1 cellular context compared by ENCODE assay signal in genomic region chr5:86526811-86527348, GRCh38.
TF ChIP-seq lines count a peak whose summit lies in the region.

No MANE protein-coding gene starts in this region.

TF ChIP-seq in K562, 482 proteins besides CTCF, POLR2A, EP300 and RAD21 (continued from another document):
- TF ChIP-seq RAD51 (IDR thresholded peaks at IDR 0.05; ENCODE audit: borderline replicate concordance, low read depth), result peak; percentile 55; the same call in 1 of the 2 replicates
- TF ChIP-seq E2F4 (CRISPR knock-in tag; IDR thresholded peaks at IDR 0.05; ENCODE audit: low read depth), result no peak
- TF ChIP-seq ZC3H11A (IDR thresholded peaks at IDR 0.05; ENCODE audit: low read depth, low read length), result no peak
- TF ChIP-seq POLR2G (IDR thresholded peaks at IDR 0.05; ENCODE audit: low read depth, low read length), result no peak
- peak; percentile 92 for TF ChIP-seq NCOA1 (IDR thresholded peaks at IDR 0.05; ENCODE audit: low read depth)
- peak; percentile 64; the same call in 1 of the 2 replicates for TF ChIP-seq ZNF324 (CRISPR knock-in tag; IDR thresholded peaks at IDR 0.05)
- peak; percentile 100 for TF ChIP-seq TRIM24 (IDR thresholded peaks at IDR 0.05)
- no peak for TF ChIP-seq E4F1 (CRISPR knock-in tag; IDR thresholded peaks at IDR 0.05; ENCODE audit: borderline replicate concordance)
- no peak for TF ChIP-seq XRCC3 (IDR thresholded peaks at IDR 0.05)
- peak; percentile 51; the same call in 1 of the 2 replicates for TF ChIP-seq DEAF1 (CRISPR knock-in tag; IDR thresholded peaks at IDR 0.05)
- peak; percentile 87 for TF ChIP-seq ZNF274 (IDR thresholded peaks at IDR 0.05; ENCODE audit: borderline replicate concordance, low read depth, low read length)
- TF ChIP-seq C11orf30 (IDR thresholded peaks at IDR 0.05; ENCODE audit: low read depth), result peak; percentile 91
- TF ChIP-seq REST (CRISPR knock-in tag; IDR thresholded peaks at IDR 0.05; ENCODE audit: low read depth), result no peak
- no peak for TF ChIP-seq KDM2B (CRISPR knock-in tag; IDR thresholded peaks at IDR 0.05)
- TF ChIP-seq BMI1 (IDR thresholded peaks at IDR 0.05; ENCODE audit: low read length), result no peak
- TF ChIP-seq HMG20A (CRISPR knock-in tag; conservative IDR thresholded peaks at IDR 0.05), result no peak; the same call in 1 of the 2 replicates
- TF ChIP-seq EP400 (IDR thresholded peaks at IDR 0.05), result peak; percentile 46; the same call in 1 of the 2 replicates
- TF ChIP-seq ZMIZ1 (IDR thresholded peaks at IDR 0.05; ENCODE audit: low read depth in 2 of 2, low read length in 2 of 2), result peak in 1 of 2 experiments; percentile 97; a peak in 2 of 4 replicates
- TF ChIP-seq ARID2 (IDR thresholded peaks at IDR 0.05), result no peak
- peak; percentile 97 for TF ChIP-seq ZNF592 (IDR thresholded peaks at IDR 0.05)
- TF ChIP-seq ZNF707 (CRISPR knock-in tag; conservative IDR thresholded peaks at IDR 0.05), result 0 out of 2 replicates have a peak, but pooled peaks have one; percentile 38
- no peak for TF ChIP-seq ZNF384 (IDR thresholded peaks at IDR 0.05; ENCODE audit: low read depth, low read length)
- no peak for TF ChIP-seq PHF8 (IDR thresholded peaks at IDR 0.05; ENCODE audit: borderline replicate concordance, low read length)
- peak; percentile 48; the same call in 1 of the 2 replicates for TF ChIP-seq MYC (IDR thresholded peaks at IDR 0.05; ENCODE audit: low read depth, low read length)
- no peak for TF ChIP-seq MYC (CRISPR knock-in tag; IDR thresholded peaks at IDR 0.05; ENCODE audit: borderline replicate concordance, low read depth)
- TF ChIP-seq BRD4 (IDR thresholded peaks at IDR 0.05), result no peak
- peak; percentile 85 for TF ChIP-seq JUN (IDR thresholded peaks at IDR 0.05; ENCODE audit: borderline replicate concordance, low read depth, low read length)
- TF ChIP-seq JUN (CRISPR knock-in tag; IDR thresholded peaks at IDR 0.05; ENCODE audit: borderline replicate concordance), result no peak
- TF ChIP-seq ZNF449 (CRISPR knock-in tag; IDR thresholded peaks at IDR 0.05), result peak; percentile 85
- no peak for TF ChIP-seq CEBPG (CRISPR knock-in tag; IDR thresholded peaks at IDR 0.05)
- TF ChIP-seq CEBPG (tag; conservative IDR thresholded peaks at IDR 0.05 in 1 of 2, IDR thresholded peaks at IDR 0.05 in 1 of 2), result peak in 1 of 2 experiments; percentile 16; a peak in 1 of 4 replicates
- TF ChIP-seq HDGF (IDR thresholded peaks at IDR 0.05), result no peak
- TF ChIP-seq SLC30A9 (CRISPR knock-in tag; IDR thresholded peaks at IDR 0.05), result no peak
- TF ChIP-seq PRMT5 (CRISPR knock-in tag; IDR thresholded peaks at IDR 0.05), result no peak
- TF ChIP-seq VEZF1 (CRISPR knock-in tag; IDR thresholded peaks at IDR 0.05), result peak; percentile 87
- TF ChIP-seq DACH1 (IDR thresholded peaks at IDR 0.05; ENCODE audit: partially characterized antibody), result peak; percentile 33
- no peak for TF ChIP-seq SP2 (IDR thresholded peaks at IDR 0.05; ENCODE audit: extremely low read depth, low read depth, low read length, poor library complexity, severe bottlenecking)
- no peak for TF ChIP-seq SREBF2 (CRISPR knock-in tag; IDR thresholded peaks at IDR 0.05)
